Comparison of ENCODE assay signal across 25 cellular contexts in the genomic region with DNA sequence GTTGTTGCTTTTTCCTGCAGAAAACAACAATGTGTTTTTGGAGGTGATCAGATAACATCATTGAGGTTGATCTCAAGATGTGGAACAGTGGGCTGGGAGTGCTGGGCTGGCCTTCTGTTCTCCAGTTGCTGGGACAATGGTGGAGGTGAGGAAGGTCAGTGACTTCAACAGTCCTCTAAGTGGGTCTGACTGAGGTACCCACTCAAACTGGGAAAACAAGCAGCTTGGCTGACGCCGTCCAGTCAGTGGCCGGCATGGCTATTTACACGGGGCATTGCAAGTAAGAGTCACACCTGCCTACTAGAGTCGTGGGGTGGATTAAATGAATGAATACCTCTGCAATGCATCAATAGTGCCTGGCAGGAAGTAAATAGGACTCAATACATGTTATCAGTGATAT.
"Had no signal": no experiment of that assay in that cellular context is flagged by ENCODE, and none has a peak within 500 bp of the region (broad histone marks: within the 10 kb centered on the region; RNA-seq: fewer than 3 reads in every experiment).

No MANE protein-coding gene starts in this region.

- H3K4me3 ChIP-seq: gastrocnemius medialis, left lung, mucosa of descending colon, prostate gland, sigmoid colon, testis, tibial nerve, upper lobe of left lung had no signal

- H3K27me3 ChIP-seq: gastrocnemius medialis, left lung, sigmoid colon, testis, tibial nerve, upper lobe of left lung had no signal

- ATAC-seq: esophagus mucosa; gastrocnemius medialis; left cardiac atrium; left lung; mucosa of descending colon; natural killer cell treated with Interleukin-12 subunit alpha and Interleukin-12 subunit beta and Interleukin-15 and Interleukin-18, amount 100 ng/mL, for 72 hours; right cardiac atrium; stimulated activated memory B cell treated with anti-CD40 and anti-IgM and Interleukin-4, amounts not matched to agents 10 μg/mL and 1 μg/mL and 100 μg/mL, for 72 hours; stimulated activated naive CD8-positive, alpha-beta T cell treated with anti-CD3 and anti-CD28 coated beads, Interleukin-15, Interleukin-2, amounts not matched to agents 100 U/mL and 50 U/mL, for 24 hours had no signal

- H3K4me1 ChIP-seq: gastrocnemius medialis, left lung, parathyroid adenoma, prostate gland, sigmoid colon, testis, tibial nerve, upper lobe of left lung had no signal

- H3K27ac ChIP-seq: epithelial cell of prostate, gastrocnemius medialis, left lung, parathyroid adenoma, prostate gland, sigmoid colon, testis, tibial nerve, upper lobe of left lung had no signal

- H3K36me3 ChIP-seq: gastrocnemius medialis, left lung, prostate gland, sigmoid colon, tibial nerve, upper lobe of left lung had no signal

- DNase-seq: effector CD8-positive, alpha-beta T cell; endodermal cell; foreskin fibroblast; gastrocnemius medialis; head of caudate nucleus; kidney; left cardiac atrium; left lung; mesenchymal stem cell; mucosa of descending colon; naive B cell; right cardiac atrium; sigmoid colon; stimulated activated CD4-positive, alpha-beta T cell treated with anti-CD3 and anti-CD28 coated beads, Interleukin-4, amount 100 ng/mL, for 4 hours; stimulated activated naive CD8-positive, alpha-beta T cell treated with anti-CD3 and anti-CD28 coated beads, Interleukin-15, Interleukin-2, amounts not matched to agents 100 U/mL and 50 U/mL, for 24 hours; substantia nigra; testis; upper lobe of left lung had no signal

- H3K9me3 ChIP-seq: gastrocnemius medialis, left lung, mucosa of descending colon, prostate gland, sigmoid colon, testis, tibial nerve, upper lobe of left lung had no signal
